1 cellular context compared by ENCODE assay signal in the genomic region with DNA sequence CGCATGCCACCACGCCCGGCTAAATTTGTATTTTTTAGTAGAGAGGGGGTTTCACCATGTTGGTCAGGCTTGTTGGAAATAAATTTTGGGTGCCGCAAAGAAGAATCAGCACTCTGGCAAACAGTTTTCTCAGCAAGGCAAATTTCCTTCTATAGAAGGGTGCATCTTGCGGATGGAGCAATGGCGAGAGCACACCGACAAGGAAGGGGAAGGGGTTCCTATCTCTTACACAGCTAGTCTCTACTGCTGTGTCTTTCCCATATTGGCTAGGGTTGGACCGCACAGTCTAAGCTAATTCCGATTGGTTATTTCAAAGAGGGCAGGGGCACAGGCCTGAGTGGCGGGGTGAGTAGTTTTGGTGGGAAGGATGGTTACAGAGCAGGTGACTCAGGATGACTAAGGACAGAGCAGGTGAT.
TF ChIP-seq lines count a peak whose summit lies in the region.

No MANE protein-coding gene starts in this region.

TF ChIP-seq in IMR-90, 13 proteins besides CTCF, POLR2A, EP300 and RAD21 (continued from another document):
- TF ChIP-seq, protein P1, sequence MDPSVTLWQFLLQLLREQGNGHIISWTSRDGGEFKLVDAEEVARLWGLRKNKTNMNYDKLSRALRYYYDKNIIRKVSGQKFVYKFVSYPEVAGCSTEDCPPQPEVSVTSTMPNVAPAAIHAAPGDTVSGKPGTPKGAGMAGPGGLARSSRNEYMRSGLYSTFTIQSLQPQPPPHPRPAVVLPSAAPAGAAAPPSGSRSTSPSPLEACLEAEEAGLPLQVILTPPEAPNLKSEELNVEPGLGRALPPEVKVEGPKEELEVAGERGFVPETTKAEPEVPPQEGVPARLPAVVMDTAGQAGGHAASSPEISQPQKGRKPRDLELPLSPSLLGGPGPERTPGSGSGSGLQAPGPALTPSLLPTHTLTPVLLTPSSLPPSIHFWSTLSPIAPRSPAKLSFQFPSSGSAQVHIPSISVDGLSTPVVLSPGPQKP (IDR thresholded peaks at IDR 0.05; ENCODE audit: borderline replicate concordance, low read depth, low read length): no peak
- TF ChIP-seq BHLHE40 (IDR thresholded peaks at IDR 0.05; ENCODE audit: low read depth, low read length) (no peak), MXI1 (IDR thresholded peaks at IDR 0.05; ENCODE audit: borderline replicate concordance, low read depth, low read length) (no peak), CHD1 (IDR thresholded peaks at IDR 0.05; ENCODE audit: low read depth, low read length) (no peak), RFX5 (IDR thresholded peaks at IDR 0.05; ENCODE audit: low read depth, low read length) (no peak)
